In the genomic region with DNA sequence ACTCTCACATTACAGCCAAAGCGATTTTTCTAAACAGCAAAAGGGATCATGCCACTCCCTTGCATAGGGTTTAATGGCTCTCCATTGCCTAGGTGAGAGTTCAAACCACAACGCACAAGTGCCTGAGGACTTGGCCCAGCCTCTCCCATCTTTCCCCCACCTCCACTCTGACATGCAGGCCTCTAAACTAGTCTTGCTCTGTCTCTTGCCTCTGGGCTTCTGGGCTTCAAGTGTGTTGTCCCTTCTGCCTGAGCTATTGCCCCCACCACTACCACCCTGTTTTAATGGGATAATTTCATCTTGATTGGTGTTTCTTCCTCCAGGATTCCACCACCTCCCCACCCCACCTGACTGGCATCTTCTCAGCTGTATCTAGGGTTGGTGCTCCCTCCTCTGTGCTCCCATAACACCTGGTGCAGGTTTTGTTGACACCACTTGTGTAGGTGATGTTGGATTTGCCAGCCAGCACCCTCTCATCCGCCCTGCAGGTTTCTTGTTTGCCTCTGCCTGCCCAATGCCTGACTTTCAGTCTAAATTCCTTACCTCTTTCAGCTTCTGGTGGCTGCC, we compare ENCODE assay signal across 12 cellular contexts. TPM values are rescaled to one million over a fixed set of nuclear protein-coding genes. Genes with fewer than 3 reads are reported as not detected.
A peak's percentile ranks its signal among the peaks of the same experiment; 100 is the strongest.
DNase-seq lines count a peak whose midpoint lies in the region; TF ChIP-seq lines count a peak whose summit lies in the region.
"Had no signal": no experiment of that assay in that cellular context is flagged by ENCODE, and none has a peak within 500 bp of the region (broad histone marks: within the 10 kb centered on the region; RNA-seq: fewer than 3 reads in every experiment).

No MANE protein-coding gene starts in this region.

- H3K27me3 Mint-ChIP-seq in activated T-helper 1 cell treated with anti-CD3 and anti-CD28 coated beads, Interleukin-12 subunit alpha, Interleukin-12 subunit beta, Interleukin-2, Interleukin-4 antibody, amounts not matched to agents 30 ng/mL and 10 ng/mL and 1 ng/mL, durations not matched to agents 14 hours and 24 hours and 36 hours (ENCODE audit: insufficient read depth), result peaks cover 23% of the 10 kb centered on the region
- peaks cover 15% of the 10 kb centered on the region for H3K27me3 Mint-ChIP-seq in nephron progenitor cell (ENCODE audit: low read depth, poor library complexity)
- H3K27me3 Mint-ChIP-seq in activated CD4-positive, alpha-beta memory T cell treated with anti-CD3 and anti-CD28 coated beads, Interleukin-2, amount 10 ng/mL, durations not matched to agents 7 days and 5 days, result peaks cover 31% of the 10 kb centered on the region

- no peak for TF ChIP-seq CTCF in nephron progenitor cell (IDR thresholded peaks at IDR 0.05)
- no peak for TF ChIP-seq CTCF in GM10248 (IDR thresholded peaks at IDR 0.05; ENCODE audit: control extremely low read depth, extremely low read depth, low read depth, missing control alignments)

- H3K4me1 Mint-ChIP-seq in activated T-helper 1 cell treated with anti-CD3 and anti-CD28 coated beads, Interleukin-12 subunit alpha, Interleukin-12 subunit beta, Interleukin-2, Interleukin-4 antibody, amounts not matched to agents 30 ng/mL and 10 ng/mL and 1 ng/mL, durations not matched to agents 14 hours and 24 hours and 36 hours (ENCODE audit: low read depth), result peaks cover 10% of the 10 kb centered on the region
- H3K4me1 Mint-ChIP-seq in nephron progenitor cell, result peaks cover 26% of the 10 kb centered on the region
- peaks cover 9% of the 10 kb centered on the region for H3K4me1 Mint-ChIP-seq in activated CD4-positive, alpha-beta memory T cell treated with anti-CD3 and anti-CD28 coated beads, Interleukin-2, amount 10 ng/mL, durations not matched to agents 7 days and 5 days

- intact Hi-C loops in activated T-helper 1 cell treated with anti-CD3 and anti-CD28 coated beads, Interleukin-12 subunit alpha, Interleukin-12 subunit beta, Interleukin-2, Interleukin-4 antibody, amounts not matched to agents 30 ng/mL and 10 ng/mL and 1 ng/mL, durations not matched to agents 14 hours and 24 hours and 36 hours (cut with micrococcal nuclease), result loop anchor here (5.0 kb wide), 1 partner anchor 94 kb away; no protein-coding TSS in a partner anchor

- H3K4me3 Mint-ChIP-seq in activated T-helper 1 cell treated with anti-CD3 and anti-CD28 coated beads, Interleukin-12 subunit alpha, Interleukin-12 subunit beta, Interleukin-2, Interleukin-4 antibody, amounts not matched to agents 30 ng/mL and 10 ng/mL and 1 ng/mL, durations not matched to agents 14 hours and 24 hours and 36 hours, result peak overlapping the region; percentile 86
- H3K4me3 Mint-ChIP-seq in nephron progenitor cell, result peak overlapping the region; percentile 88
- H3K4me3 Mint-ChIP-seq in activated CD4-positive, alpha-beta memory T cell treated with anti-CD3 and anti-CD28 coated beads, Interleukin-2, amount 10 ng/mL, durations not matched to agents 7 days and 5 days, result no peak overlapping the region
- H3K4me3 Mint-ChIP-seq: dendritic cell treated with granulocyte-macrophage colony-stimulating factor and Interleukin-4, amounts not matched to agents 40 ng/mL and 50 ng/mL, for 4 days had no signal

- in situ Hi-C loops in KBM-7 (cut with MboI; ENCODE audit: low pct_unique_long_range_greater_than_20kb, low sequenced_read_pairs), result no loop called here

- POLR2A ChIA-PET in GM10248 (lab: Yijun Ruan, JAX), result no interaction called here
- POLR2A ChIA-PET in activated CD4-positive, alpha-beta memory T cell treated with anti-CD3 and anti-CD28 coated beads, Interleukin-2, amount 10 ng/mL, durations not matched to agents 7 days and 5 days (lab: Charles Lee), result interaction anchor here (1.3 kb wide), 1 partner anchor 51 kb away, joined by 4 read pairs; no protein-coding TSS in a partner anchor

- DNase-seq in NCI-H82 (lab: John Stamatoyannopoulos, UW), result peak; percentile 25
- no peak for DNase-seq in NCI-H82 treated with DMSO at 0.1 percent for 48 hours (lab: John Stamatoyannopoulos, UW; ENCODE audit: unreplicated experiment)
- DNase-seq in DMS79 treated with DMSO at 0.1 percent for 48 hours (lab: John Stamatoyannopoulos, UW), result peak; percentile 60
- no peak for DNase-seq in activated T-helper 1 cell treated with anti-CD3 and anti-CD28 coated beads, Interleukin-12 subunit alpha, Interleukin-12 subunit beta, Interleukin-2, Interleukin-4 antibody, amounts not matched to agents 30 ng/mL and 10 ng/mL and 1 ng/mL, durations not matched to agents 14 hours and 24 hours and 36 hours (ENCODE audit: low spot score)
- DNase-seq in nephron progenitor cell, result no peak
- no peak for DNase-seq in GM10248 (ENCODE audit: extremely low spot score)
- no peak for DNase-seq in KBM-7
- DNase-seq in activated CD4-positive, alpha-beta memory T cell treated with anti-CD3 and anti-CD28 coated beads, Interleukin-2, amount 10 ng/mL, durations not matched to agents 7 days and 5 days, result no peak
- DNase-seq: ACHN, amygdala had no signal

- CTCF ChIA-PET in GM10248 (lab: Yijun Ruan, JAX), result interaction anchor here (1.1 kb wide), 1 partner anchor 10 kb away, joined by 3 read pairs; no protein-coding TSS in a partner anchor
- CTCF ChIA-PET in activated CD4-positive, alpha-beta memory T cell treated with anti-CD3 and anti-CD28 coated beads, Interleukin-2, amount 10 ng/mL, durations not matched to agents 7 days and 5 days (lab: Charles Lee), result interaction anchor here (1.2 to 1.7 kb wide), 2 partner anchors 95 kb away, joined by 4 read pairs; no protein-coding TSS in a partner anchor

- H3K36me3 Mint-ChIP-seq in activated T-helper 1 cell treated with anti-CD3 and anti-CD28 coated beads, Interleukin-12 subunit alpha, Interleukin-12 subunit beta, Interleukin-2, Interleukin-4 antibody, amounts not matched to agents 30 ng/mL and 10 ng/mL and 1 ng/mL, durations not matched to agents 14 hours and 24 hours and 36 hours (ENCODE audit: low read depth), result peaks cover 9% of the 10 kb centered on the region
- H3K36me3 Mint-ChIP-seq in nephron progenitor cell (ENCODE audit: low read depth), result peaks cover 3% of the 10 kb centered on the region
- peaks cover 7% of the 10 kb centered on the region for H3K36me3 Mint-ChIP-seq in activated CD4-positive, alpha-beta memory T cell treated with anti-CD3 and anti-CD28 coated beads, Interleukin-2, amount 10 ng/mL, durations not matched to agents 7 days and 5 days (ENCODE audit: low read depth)

- H3K27ac Mint-ChIP-seq in activated T-helper 1 cell treated with anti-CD3 and anti-CD28 coated beads, Interleukin-12 subunit alpha, Interleukin-12 subunit beta, Interleukin-2, Interleukin-4 antibody, amounts not matched to agents 30 ng/mL and 10 ng/mL and 1 ng/mL, durations not matched to agents 14 hours and 24 hours and 36 hours, result peak overlapping the region; percentile 64
- H3K27ac Mint-ChIP-seq in nephron progenitor cell, result no peak overlapping the region
- no peak overlapping the region for H3K27ac Mint-ChIP-seq in activated CD4-positive, alpha-beta memory T cell treated with anti-CD3 and anti-CD28 coated beads, Interleukin-2, amount 10 ng/mL, durations not matched to agents 7 days and 5 days
- H3K27ac Mint-ChIP-seq: dendritic cell treated with granulocyte-macrophage colony-stimulating factor and Interleukin-4, amounts not matched to agents 40 ng/mL and 50 ng/mL, for 4 days had no signal

- peaks cover 6% of the 10 kb centered on the region for H3K9me3 Mint-ChIP-seq in activated T-helper 1 cell treated with anti-CD3 and anti-CD28 coated beads, Interleukin-12 subunit alpha, Interleukin-12 subunit beta, Interleukin-2, Interleukin-4 antibody, amounts not matched to agents 30 ng/mL and 10 ng/mL and 1 ng/mL, durations not matched to agents 14 hours and 24 hours and 36 hours
- H3K9me3 Mint-ChIP-seq in nephron progenitor cell, result peaks cover 11% of the 10 kb centered on the region
- no peaks in the 10 kb centered on the region for H3K9me3 Mint-ChIP-seq in activated CD4-positive, alpha-beta memory T cell treated with anti-CD3 and anti-CD28 coated beads, Interleukin-2, amount 10 ng/mL, durations not matched to agents 7 days and 5 days

RNA-seq across cellular contexts. Expression of a gene that starts 2.7 kb away (rescaled TPM):
- 31.8 and 33.8 TPM in 2 replicates for total RNA-seq in activated T-helper 1 cell treated with anti-CD3 and anti-CD28 coated beads, Interleukin-12 subunit alpha, Interleukin-12 subunit beta, Interleukin-2, Interleukin-4 antibody, amounts not matched to agents 30 ng/mL and 10 ng/mL and 1 ng/mL, durations not matched to agents 14 hours and 24 hours and 36 hours
- 10 to 100 TPM; 18.0 to 18.4 TPM for total RNA-seq in activated CD4-positive, alpha-beta memory T cell treated with anti-CD3 and anti-CD28 coated beads, Interleukin-2, amount 10 ng/mL, durations not matched to agents 7 days and 5 days

RNA-seq across cellular contexts. Expression of a gene that starts 58.3 kb away (rescaled TPM):
- not detected in 2 replicates for total RNA-seq in activated T-helper 1 cell treated with anti-CD3 and anti-CD28 coated beads, Interleukin-12 subunit alpha, Interleukin-12 subunit beta, Interleukin-2, Interleukin-4 antibody, amounts not matched to agents 30 ng/mL and 10 ng/mL and 1 ng/mL, durations not matched to agents 14 hours and 24 hours and 36 hours
- total RNA-seq in activated CD4-positive, alpha-beta memory T cell treated with anti-CD3 and anti-CD28 coated beads, Interleukin-2, amount 10 ng/mL, durations not matched to agents 7 days and 5 days, result under 1 TPM; 0.05 to 0.10 TPM
- total RNA-seq: lung microvascular endothelial cell had no signal

RNA-seq across cellular contexts. Expression of a gene that starts 59.0 kb away (rescaled TPM):
- 9.5 and 10.2 TPM in 2 replicates for total RNA-seq in activated T-helper 1 cell treated with anti-CD3 and anti-CD28 coated beads, Interleukin-12 subunit alpha, Interleukin-12 subunit beta, Interleukin-2, Interleukin-4 antibody, amounts not matched to agents 30 ng/mL and 10 ng/mL and 1 ng/mL, durations not matched to agents 14 hours and 24 hours and 36 hours
- total RNA-seq in activated CD4-positive, alpha-beta memory T cell treated with anti-CD3 and anti-CD28 coated beads, Interleukin-2, amount 10 ng/mL, durations not matched to agents 7 days and 5 days, result 1 to 10 TPM; 5.1 to 6.3 TPM

Comparison
In these comparisons a context has a peak if more than half of its experiments do, and no peak if none do; other contexts are left out.
1. DNase-seq: peak in NCI-H82 (single experiment) and DMS79 treated with DMSO at 0.1 percent for 48 hours (single experiment); none in NCI-H82 treated with DMSO at 0.1 percent for 48 hours (single experiment), activated T-helper 1 cell treated with anti-CD3 and anti-CD28 coated beads, Interleukin-12 subunit alpha, Interleukin-12 subunit beta, Interleukin-2, Interleukin-4 antibody, amounts not matched to agents 30 ng/mL and 10 ng/mL and 1 ng/mL, durations not matched to agents 14 hours and 24 hours and 36 hours (single experiment), nephron progenitor cell (single experiment), GM10248 (single experiment), KBM-7 (single experiment) and activated CD4-positive, alpha-beta memory T cell treated with anti-CD3 and anti-CD28 coated beads, Interleukin-2, amount 10 ng/mL, durations not matched to agents 7 days and 5 days (single experiment).